22 cellular contexts compared by ENCODE assay signal in the genomic region with DNA sequence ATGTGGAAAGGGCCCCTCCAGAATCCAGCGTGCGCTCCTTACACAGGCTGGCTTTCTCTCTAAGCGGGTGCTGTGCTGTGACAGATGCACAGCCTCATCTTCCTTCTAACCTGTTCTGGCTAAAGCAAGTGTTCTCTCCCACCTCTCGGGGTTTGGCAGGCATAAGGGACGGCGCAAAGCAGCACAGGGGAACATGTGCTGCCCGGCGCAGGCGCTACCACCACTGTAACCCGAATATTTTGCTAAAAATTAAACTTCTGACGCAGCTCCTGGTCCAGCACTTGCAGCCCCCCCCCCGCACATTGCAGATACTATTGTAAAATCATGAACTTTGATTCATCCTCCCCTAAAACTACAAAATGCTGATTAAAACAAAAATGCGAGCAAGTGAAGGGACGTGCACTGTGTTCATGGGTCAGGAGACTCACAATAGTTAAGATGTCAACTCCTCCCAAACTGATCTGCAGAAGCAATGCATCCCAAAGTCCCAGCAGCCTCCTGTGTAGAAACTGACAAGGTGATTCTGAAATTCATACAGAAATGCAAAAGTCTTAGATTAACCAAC.
"Had no signal": no experiment of that assay in that cellular context is flagged by ENCODE, and none has a peak within 500 bp of the region (broad histone marks: within the 10 kb centered on the region; RNA-seq: fewer than 3 reads in every experiment).

No MANE protein-coding gene starts in this region.

- DNase-seq: activated CD4-positive, alpha-beta T cell treated with anti-CD3 and anti-CD28 coated beads, Interleukin-2, amount 50 U/mL, for 1 hour; activated CD4-positive, CD25-positive, alpha-beta regulatory T cell treated with anti-CD3 and anti-CD28 coated beads, Interleukin-2, amount 50 U/mL, for 72 hours; activated CD8-positive, alpha-beta memory T cell treated with anti-CD3 and anti-CD28 coated beads, Interleukin-2, amount 50 U/mL, for 4 hours; activated effector memory CD4-positive, alpha-beta T cell treated with Interleukin-2 at 50 U/mL for 16 hours; activated naive CD4-positive, alpha-beta T cell treated with anti-CD3 and anti-CD28 coated beads, Interleukin-2, amount 10 ng/mL, durations not matched to agents 7 days and 5 days; activated naive CD8-positive, alpha-beta T cell treated with anti-CD3 and anti-CD28 coated beads, Interleukin-2, amount 50 U/mL, for 24 hours; activated T-cell treated with anti-CD3 and anti-CD28 coated beads, Interleukin-2, amount 50 U/mL, for 4 hours; anterior cingulate cortex; gastrocnemius medialis; mammary epithelial cell; midbrain; occipital lobe; stimulated activated CD4-positive, alpha-beta T cell treated with anti-CD3 and anti-CD28 coated beads, Interleukin-2, amount 100 ng/mL, for 24 hours; T-cell; T1000; uterus had no signal

- H3K27ac ChIP-seq: coronary artery, heart left ventricle, tibial nerve, uterus had no signal

- H3K36me3 ChIP-seq: gastrocnemius medialis, heart left ventricle, tibial nerve, uterus had no signal

- H3K4me3 Mint-ChIP-seq: activated naive CD4-positive, alpha-beta T cell treated with anti-CD3 and anti-CD28 coated beads, Interleukin-2, amount 10 ng/mL, durations not matched to agents 7 days and 5 days; activated naive CD8-positive, alpha-beta T cell treated with anti-CD3 and anti-CD28 coated beads, Interleukin-2, amount 50 U/mL, for 24 hours; activated T-cell treated with anti-CD3 and anti-CD28 coated beads, Interleukin-2, amount 50 U/mL, for 4 hours; stimulated activated naive CD8-positive, alpha-beta T cell treated with anti-CD3 and anti-CD28 coated beads, Interleukin-15, Interleukin-2, amounts not matched to agents 100 ng/mL and 50 ng/mL, for 24 hours; T-cell had no signal

- H3K9me3 ChIP-seq: gastrocnemius medialis, heart left ventricle, tibial nerve, uterus had no signal

- ATAC-seq: activated naive CD8-positive, alpha-beta T cell treated with anti-CD3 and anti-CD28 coated beads, Interleukin-2, amount 50 U/mL, for 24 hours; activated T-cell treated with anti-CD3 and anti-CD28 coated beads, Interleukin-2, amount 50 U/mL, for 4 hours; esophagus mucosa; gastrocnemius medialis; heart left ventricle; T-cell had no signal

- H3K4me3 ChIP-seq: coronary artery, heart left ventricle, tibial nerve, uterus had no signal

- H3K27me3 ChIP-seq: gastrocnemius medialis, heart left ventricle, tibial nerve, uterus had no signal

- H3K36me3 Mint-ChIP-seq: activated naive CD4-positive, alpha-beta T cell treated with anti-CD3 and anti-CD28 coated beads, Interleukin-2, amount 10 ng/mL, durations not matched to agents 7 days and 5 days had no signal

- H3K27ac Mint-ChIP-seq: activated naive CD4-positive, alpha-beta T cell treated with anti-CD3 and anti-CD28 coated beads, Interleukin-2, amount 10 ng/mL, durations not matched to agents 7 days and 5 days; activated naive CD8-positive, alpha-beta T cell treated with anti-CD3 and anti-CD28 coated beads, Interleukin-2, amount 50 U/mL, for 24 hours; stimulated activated naive CD8-positive, alpha-beta T cell treated with anti-CD3 and anti-CD28 coated beads, Interleukin-15, Interleukin-2, amounts not matched to agents 100 ng/mL and 50 ng/mL, for 24 hours; T-cell had no signal

- H3K27me3 Mint-ChIP-seq: activated naive CD4-positive, alpha-beta T cell treated with anti-CD3 and anti-CD28 coated beads, Interleukin-2, amount 10 ng/mL, durations not matched to agents 7 days and 5 days; activated naive CD8-positive, alpha-beta T cell treated with anti-CD3 and anti-CD28 coated beads, Interleukin-2, amount 50 U/mL, for 24 hours; stimulated activated naive CD8-positive, alpha-beta T cell treated with anti-CD3 and anti-CD28 coated beads, Interleukin-15, Interleukin-2, amounts not matched to agents 100 ng/mL and 50 ng/mL, for 24 hours; T-cell had no signal

- H3K9me3 Mint-ChIP-seq: activated naive CD4-positive, alpha-beta T cell treated with anti-CD3 and anti-CD28 coated beads, Interleukin-2, amount 10 ng/mL, durations not matched to agents 7 days and 5 days; activated naive CD8-positive, alpha-beta T cell treated with anti-CD3 and anti-CD28 coated beads, Interleukin-2, amount 50 U/mL, for 24 hours; activated T-cell treated with anti-CD3 and anti-CD28 coated beads, Interleukin-2, amount 50 U/mL, for 4 hours; nephron; stimulated activated naive CD8-positive, alpha-beta T cell treated with anti-CD3 and anti-CD28 coated beads, Interleukin-15, Interleukin-2, amounts not matched to agents 100 ng/mL and 50 ng/mL, for 24 hours; T-cell had no signal
